13 cellular contexts compared by ENCODE assay signal in the genomic region with DNA sequence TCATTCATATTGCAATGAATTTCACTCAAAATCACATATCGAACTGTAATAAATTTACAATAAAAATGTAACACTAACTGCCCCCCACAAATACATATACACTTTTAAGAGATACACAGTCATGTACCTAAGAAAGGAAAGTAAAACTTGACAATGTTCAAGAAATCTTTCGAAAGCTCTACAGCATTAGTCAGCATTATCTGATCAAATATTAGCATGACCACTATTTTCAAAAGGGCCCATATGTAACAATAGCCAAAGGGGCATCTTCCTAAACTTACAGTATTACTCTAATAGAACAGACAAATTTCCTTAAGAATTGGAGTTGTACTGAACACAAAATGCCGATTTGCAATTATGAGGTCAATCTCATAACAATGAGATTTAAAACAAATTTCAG.
"Had no signal": no experiment of that assay in that cellular context is flagged by ENCODE, and none has a peak within 500 bp of the region (broad histone marks: within the 10 kb centered on the region; RNA-seq: fewer than 3 reads in every experiment).

No MANE protein-coding gene starts in this region.

- H3K36me3 ChIP-seq: left lung, transverse colon had no signal

- H3K27ac ChIP-seq: dorsolateral prefrontal cortex, left lung, transverse colon had no signal

- FAIRE-seq: frontal cortex, keratinocyte had no signal

- DNase-seq: activated effector memory CD4-positive, alpha-beta T cell treated with Interleukin-2 at 50 U/mL for 16 hours; amygdala; dorsolateral prefrontal cortex; left lung; stimulated activated CD4-positive, alpha-beta T cell treated with anti-CD3 and anti-CD28 coated beads, Interleukin-2, amount 100 ng/mL, for 24 hours; stimulated activated naive B cell treated with anti-CD40 and anti-IgM and Interleukin-4, amounts not matched to agents 10 μg/mL and 1 μg/mL and 100 μg/mL, for 72 hours; substantia nigra; T-helper 2 cell; transverse colon had no signal

- H3K27me3 ChIP-seq: dorsolateral prefrontal cortex, left lung, transverse colon had no signal

- H3K4me3 ChIP-seq: dorsolateral prefrontal cortex, left lung, transverse colon had no signal

- H3K9me3 ChIP-seq: left lung, transverse colon had no signal

- ATAC-seq: esophagus mucosa; left lung; sciatic nerve; stimulated activated naive B cell treated with anti-CD40 and anti-IgM and Interleukin-4, amounts not matched to agents 10 μg/mL and 1 μg/mL and 100 μg/mL, for 72 hours had no signal
